ENCODE assay signal across 1 cellular context in the genomic region with DNA sequence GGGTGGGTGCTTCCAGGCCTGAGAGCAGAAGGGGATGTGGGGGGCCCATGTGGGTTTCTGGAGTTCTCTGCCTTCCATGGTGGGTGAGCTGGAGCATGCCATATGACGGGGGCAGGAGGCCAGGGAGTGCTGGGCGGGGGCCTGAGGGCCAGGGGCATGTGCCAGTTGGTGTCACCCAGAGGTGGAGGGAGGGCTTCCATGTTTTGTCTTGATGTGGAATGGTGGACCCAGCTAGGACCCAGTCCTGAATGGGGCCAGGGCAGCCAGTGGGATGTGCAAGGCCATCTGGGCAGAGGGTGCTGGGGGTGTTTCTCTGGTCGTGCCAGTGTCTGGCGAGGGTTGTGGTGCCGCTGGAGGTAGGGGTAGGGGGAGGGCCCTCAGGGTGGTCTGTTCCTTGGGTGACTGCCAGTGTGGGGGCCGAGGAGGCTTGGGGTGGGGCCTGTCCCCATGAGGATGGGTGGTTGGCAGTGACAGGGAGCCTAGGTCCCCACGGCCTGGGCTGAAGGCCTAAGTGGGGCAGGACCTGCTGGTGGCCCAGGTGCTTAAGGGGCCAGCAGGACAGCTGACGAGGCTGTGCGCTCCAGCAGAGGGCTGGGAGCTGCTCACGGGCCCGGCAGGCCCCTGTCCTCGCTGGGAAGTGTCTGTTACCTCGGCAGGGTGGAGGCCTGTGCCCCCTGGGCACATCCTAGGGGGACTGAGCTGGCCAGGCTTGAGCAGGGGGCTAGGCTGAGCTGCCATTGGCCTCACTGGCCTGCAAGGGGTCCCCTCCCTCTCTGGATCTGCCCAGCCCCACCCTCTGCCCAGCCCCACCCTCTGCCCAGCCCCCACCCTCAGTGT.
TF ChIP-seq lines count a peak whose summit lies in the region.

No MANE protein-coding gene starts in this region.

TF ChIP-seq in HepG2, 621 proteins besides CTCF, POLR2A, EP300 and RAD21:
- no peak for TF ChIP-seq ADNP (CRISPR knock-in tag; IDR thresholded peaks at IDR 0.05)
- TF ChIP-seq, protein P1, sequence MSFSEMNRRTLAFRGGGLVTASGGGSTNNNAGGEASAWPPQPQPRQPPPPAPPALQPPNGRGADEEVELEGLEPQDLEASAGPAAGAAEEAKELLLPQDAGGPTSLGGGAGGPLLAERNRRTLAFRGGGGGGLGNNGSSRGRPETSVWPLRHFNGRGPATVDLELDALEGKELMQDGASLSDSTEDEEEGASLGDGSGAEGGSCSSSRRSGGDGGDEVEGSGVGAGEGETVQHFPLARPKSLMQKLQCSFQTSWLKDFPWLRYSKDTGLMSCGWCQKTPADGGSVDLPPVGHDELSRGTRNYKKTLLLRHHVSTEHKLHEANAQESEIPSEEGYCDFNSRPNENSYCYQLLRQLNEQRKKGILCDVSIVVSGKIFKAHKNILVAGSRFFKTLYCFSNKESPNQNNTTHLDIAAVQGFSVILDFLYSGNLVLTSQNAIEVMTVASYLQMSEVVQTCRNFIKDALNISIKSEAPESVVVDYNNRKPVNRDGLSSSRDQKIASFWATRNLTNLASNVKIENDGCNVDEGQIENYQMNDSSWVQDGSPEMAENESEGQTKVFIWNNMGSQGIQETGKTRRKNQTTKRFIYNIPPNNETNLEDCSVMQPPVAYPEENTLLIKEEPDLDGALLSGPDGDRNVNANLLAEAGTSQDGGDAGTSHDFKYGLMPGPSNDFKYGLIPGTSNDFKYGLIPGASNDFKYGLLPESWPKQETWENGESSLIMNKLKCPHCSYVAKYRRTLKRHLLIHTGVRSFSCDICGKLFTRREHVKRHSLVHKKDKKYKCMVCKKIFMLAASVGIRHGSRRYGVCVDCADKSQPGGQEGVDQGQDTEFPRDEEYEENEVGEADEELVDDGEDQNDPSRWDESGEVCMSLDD (CRISPR knock-in tag; IDR thresholded peaks at IDR 0.05; ENCODE audit: borderline replicate concordance) = no peak
- no peak for TF ChIP-seq RORA (CRISPR knock-in tag; IDR thresholded peaks at IDR 0.05)
